Comparison of ENCODE assay signal across 8 cellular contexts in the genomic region with DNA sequence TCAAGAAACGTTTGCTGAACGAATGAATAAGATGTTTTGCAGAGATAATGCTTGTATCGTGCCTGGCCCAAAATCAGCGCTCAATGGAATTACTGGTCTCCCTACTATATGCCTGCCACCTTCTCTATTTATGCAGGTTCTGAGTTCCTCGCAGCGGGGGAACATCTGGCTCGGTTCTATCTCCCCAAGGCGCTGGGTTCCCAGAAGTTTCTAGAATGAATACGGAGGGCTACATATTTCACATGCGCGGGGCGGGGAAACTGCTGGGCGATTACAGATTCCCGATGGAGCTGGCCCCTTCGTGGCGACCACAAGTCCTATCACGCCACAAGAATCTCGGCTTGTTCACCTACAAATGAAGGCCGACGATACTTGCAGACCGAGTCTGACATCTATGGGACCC. TPM values are rescaled to one million over a fixed set of nuclear protein-coding genes. Genes with fewer than 3 reads are reported as not detected.
DNase-seq lines count a peak whose midpoint lies in the region; ATAC-seq and TF ChIP-seq lines count a peak whose summit lies in the region.

No MANE protein-coding gene starts in this region.

- H3K36me3 ChIP-seq in breast epithelium (no peaks in the 10 kb centered on the region), urinary bladder (ENCODE audit: insufficient read depth) (no peaks in the 10 kb centered on the region)

- intact Hi-C loops in breast epithelium (cut with DNase I; ENCODE audit: low total_unique reads): no loop called here

- TF ChIP-seq POLR2A in breast epithelium (IDR thresholded peaks at IDR 0.05): no peak

- H3K27ac ChIP-seq in breast epithelium: peak overlapping the region; percentile 88 to 96
- H3K27ac ChIP-seq in urinary bladder (ENCODE audit: low read depth): peak overlapping the region; percentile 85

- WGBS in urinary bladder: under 1% methylated on average over 21 of the region's 21 CpGs

- no peaks in the 10 kb centered on the region for H3K9me3 ChIP-seq in breast epithelium

- peak overlapping the region; percentile 95 for H3K4me3 Mint-ChIP-seq in activated T-cell treated with anti-CD3 and anti-CD28 coated beads, Interleukin-2, amount 50 U/mL, for 24 hours
- peak overlapping the region; percentile 96 to 98 (median 96) for H3K4me3 Mint-ChIP-seq in IgD-negative memory B cell

- H3K9me3 Mint-ChIP-seq in activated T-cell treated with anti-CD3 and anti-CD28 coated beads, Interleukin-2, amount 50 U/mL, for 24 hours: no peaks in the 10 kb centered on the region
- H3K9me3 Mint-ChIP-seq in IgD-negative memory B cell: no peaks in the 10 kb centered on the region

- peaks cover 52% of the 10 kb centered on the region for H3K36me3 Mint-ChIP-seq in activated T-cell treated with anti-CD3 and anti-CD28 coated beads, Interleukin-2, amount 50 U/mL, for 24 hours (ENCODE audit: low read depth)
- H3K36me3 Mint-ChIP-seq in IgD-negative memory B cell: no peaks in the 10 kb centered on the region

- H3K4me3 ChIP-seq in breast epithelium (peak overlapping the region; percentile 69 to 96 (median 82)), urinary bladder (ENCODE audit: low read depth, low read length) (peak overlapping the region; percentile 69)

- no peak for DNase-seq in activated T-cell treated with anti-CD3 and anti-CD28 coated beads, Interleukin-2, amount 50 U/mL, for 24 hours
- no peak for DNase-seq in activated T-cell treated with anti-CD3 and anti-CD28 coated beads for 4 hours
- peak; percentile 23 to 52 for DNase-seq in breast epithelium (ENCODE audit: low spot score in 2 of 2)
- DNase-seq in medulla oblongata (ENCODE audit: extremely low spot score): peak; percentile 75
- no peak for DNase-seq in RPMI8226

- TF ChIP-seq CTCF in breast epithelium (IDR thresholded peaks at IDR 0.05): no peak

- H3K27me3 ChIP-seq in breast epithelium: no peaks in the 10 kb centered on the region

- no peak for ATAC-seq in GM19455 (IDR thresholded peaks at IDR 0.05; ENCODE audit: unreplicated experiment)

- H3K27me3 Mint-ChIP-seq in activated T-cell treated with anti-CD3 and anti-CD28 coated beads, Interleukin-2, amount 50 U/mL, for 24 hours: no peaks in the 10 kb centered on the region
- no peaks in the 10 kb centered on the region for H3K27me3 Mint-ChIP-seq in IgD-negative memory B cell

- peak overlapping the region; percentile 95 for H3K27ac Mint-ChIP-seq in activated T-cell treated with anti-CD3 and anti-CD28 coated beads, Interleukin-2, amount 50 U/mL, for 24 hours
- peak overlapping the region; percentile 84 to 98 (median 97) for H3K27ac Mint-ChIP-seq in IgD-negative memory B cell

- H3K4me1 Mint-ChIP-seq in activated T-cell treated with anti-CD3 and anti-CD28 coated beads, Interleukin-2, amount 50 U/mL, for 24 hours (ENCODE audit: low read depth): peaks cover 40% of the 10 kb centered on the region
- peaks cover 21 to 40% (median 25%) of the 10 kb centered on the region in 3 donors for H3K4me1 Mint-ChIP-seq in IgD-negative memory B cell

- H3K4me1 ChIP-seq in breast epithelium (peaks cover 0 to 7% of the 10 kb centered on the region in 2 donors), urinary bladder (ENCODE audit: insufficient read depth) (no peaks in the 10 kb centered on the region)

RNA-seq across cellular contexts. Expression of gene EIF2B5, which starts 0.4 kb away (rescaled TPM):
- polyA plus RNA-seq in IgD-negative memory B cell (44.5 TPM), urinary bladder (38.2 TPM)
- total RNA-seq in breast epithelium (10 to 100 TPM; 37.3 to 62.3 (median 50.1) TPM), urinary bladder (34.2 TPM)

RNA-seq across cellular contexts. Expression of gene DVL3, which starts 20.4 kb away (rescaled TPM):
- 6.4 TPM for polyA plus RNA-seq in IgD-negative memory B cell
- total RNA-seq in breast epithelium: 10 to 100 TPM; 35.7 to 40.2 (median 36.1) TPM
- total RNA-seq in urinary bladder: 25.2 TPM
- polyA plus RNA-seq in urinary bladder: 62.2 TPM

RNA-seq across cellular contexts. Expression of gene HTR3E, which starts 37.9 kb away (rescaled TPM):
- polyA plus RNA-seq in IgD-negative memory B cell: not detected
- not detected for total RNA-seq in breast epithelium
- not detected for total RNA-seq in urinary bladder
- not detected for polyA plus RNA-seq in urinary bladder

RNA-seq across cellular contexts. Expression of gene AP2M1, which starts 39.9 kb away (rescaled TPM):
- 249 TPM for polyA plus RNA-seq in IgD-negative memory B cell
- 100 to 1,000 TPM; 195 to 240 (median 204) TPM for total RNA-seq in breast epithelium
- 195 TPM for total RNA-seq in urinary bladder
- polyA plus RNA-seq in urinary bladder: 466 TPM

RNA-seq across cellular contexts. Expression of gene ABCF3, which starts 51.3 kb away (rescaled TPM):
- polyA plus RNA-seq in IgD-negative memory B cell (49.1 TPM), urinary bladder (38.8 TPM)
- total RNA-seq in breast epithelium (10 to 100 TPM; 59.4 to 77.4 (median 71.8) TPM), urinary bladder (27.4 TPM)

Comparison
In these comparisons a context has a peak if more than half of its experiments do, and no peak if none do; other contexts are left out.
1. DNase-seq: peak in breast epithelium (2 of 2) and medulla oblongata (single experiment); none in activated T-cell treated with anti-CD3 and anti-CD28 coated beads, Interleukin-2, amount 50 U/mL, for 24 hours (single experiment), activated T-cell treated with anti-CD3 and anti-CD28 coated beads for 4 hours (single experiment) and RPMI8226 (single experiment).